Comparison of ENCODE assay signal across 13 cellular contexts in genomic region chr1:214438530-214438929, GRCh38.
DNase-seq lines count a peak whose midpoint lies in the region; ATAC-seq, FAIRE-seq and TF ChIP-seq lines count a peak whose summit lies in the region.
"Had no signal": no experiment of that assay in that cellular context is flagged by ENCODE, and none has a peak within 500 bp of the region (broad histone marks: within the 10 kb centered on the region; RNA-seq: fewer than 3 reads in every experiment).

No MANE protein-coding gene starts in this region.

- peaks cover 0 to 12% (median 0%) of the 10 kb centered on the region in 5 donors for H3K36me3 Mint-ChIP-seq in naive thymus-derived CD4-positive, alpha-beta T cell

- H3K4me3 Mint-ChIP-seq in naive thymus-derived CD4-positive, alpha-beta T cell, result peak overlapping the region in 4 of 10 donors; percentile 41 to 85 (median 68)

- in situ Hi-C loops in ACHN (cut with HindIII; ENCODE audit: low pct_ligation_motif_present, low pct_unique_long_range_greater_than_20kb, low sequenced_read_pairs), result no loop called here

- H3K27ac Mint-ChIP-seq in naive thymus-derived CD4-positive, alpha-beta T cell, result peak overlapping the region in 2 of 9 donors; percentile 1 to 96

- peaks cover 0 to 5% (median 0%) of the 10 kb centered on the region in 11 donors for H3K9me3 Mint-ChIP-seq in naive thymus-derived CD4-positive, alpha-beta T cell

- TF ChIP-seq CTCF in D721Med (IDR thresholded peaks at IDR 0.05; ENCODE audit: insufficient read depth, missing control alignments) (no peak), OCI-LY3 (IDR thresholded peaks at IDR 0.05; ENCODE audit: low read depth, low read length) (no peak), foreskin keratinocyte (conservative IDR thresholded peaks at IDR 0.05) (no peak)

- POLR2A ChIA-PET in naive thymus-derived CD4-positive, alpha-beta T cell (lab: Charles Lee), result no interaction called here

- H3K4me3 ChIP-seq in OCI-LY3 (ENCODE audit: low read length), result no peak overlapping the region
- H3K4me3 ChIP-seq in naive thymus-derived CD4-positive, alpha-beta T cell (ENCODE audit: low read length), result no peak overlapping the region

- no peaks in the 10 kb centered on the region for H3K9me3 ChIP-seq in OCI-LY3 (ENCODE audit: insufficient read depth, low read length)
- no peaks in the 10 kb centered on the region for H3K9me3 ChIP-seq in naive thymus-derived CD4-positive, alpha-beta T cell (ENCODE audit: control insufficient read depth in 2 of 3, low read length in 3 of 3)
- H3K9me3 ChIP-seq: vagina had no signal

- ATAC-seq in GM21717 (IDR thresholded peaks at IDR 0.05; ENCODE audit: unreplicated experiment), result peak; percentile 44
- no peak for ATAC-seq in foreskin keratinocyte
- no peak for ATAC-seq in HG02642 (IDR thresholded peaks at IDR 0.05; ENCODE audit: poor library complexity, unreplicated experiment)
- no peak for ATAC-seq in naive thymus-derived CD4-positive, alpha-beta T cell
- ATAC-seq: PC-3 had no signal

- CTCF ChIA-PET in naive thymus-derived CD4-positive, alpha-beta T cell (lab: Charles Lee), result interaction anchor here (0.6 kb wide), 1 partner anchor 14 kb away, joined by 3 read pairs; no protein-coding TSS in a partner anchor

- peaks cover 0 to 24% (median 10%) of the 10 kb centered on the region in 5 donors for H3K27me3 Mint-ChIP-seq in naive thymus-derived CD4-positive, alpha-beta T cell

- intact Hi-C loops in naive thymus-derived CD4-positive, alpha-beta T cell (cut with micrococcal nuclease), result loop anchor here in 1 of 2 donors (2.0 kb wide), 2 partner anchors 50 to 106 kb away; no protein-coding TSS in a partner anchor

- H3K4me2 ChIP-seq in OCI-LY3 (ENCODE audit: low read length), result peak overlapping the region; percentile 48; the same call in 1 of the 2 replicates

- no peaks in the 10 kb centered on the region for H3K79me2 ChIP-seq in OCI-LY3 (ENCODE audit: low read length)

- no peak overlapping the region for H2AFZ ChIP-seq in OCI-LY3 (ENCODE audit: low read depth, low read length)

- H3K36me3 ChIP-seq in OCI-LY3 (replicated peaks; ENCODE audit: low read depth, low read length), result no peaks in the 10 kb centered on the region
- no peaks in the 10 kb centered on the region for H3K36me3 ChIP-seq in naive thymus-derived CD4-positive, alpha-beta T cell (ENCODE audit: control insufficient read depth in 2 of 3, insufficient read depth in 3 of 3, low read length in 3 of 3)
- H3K36me3 ChIP-seq: vagina had no signal

- H4K20me1 ChIP-seq in OCI-LY3 (ENCODE audit: insufficient read depth, low read length), result no peaks in the 10 kb centered on the region

- peaks cover 27% of the 10 kb centered on the region for H3K4me1 ChIP-seq in OCI-LY3 (ENCODE audit: low read length)
- H3K4me1 ChIP-seq in foreskin keratinocyte, result peaks cover 34% of the 10 kb centered on the region
- no peaks in the 10 kb centered on the region for H3K4me1 ChIP-seq in naive thymus-derived CD4-positive, alpha-beta T cell (ENCODE audit: control insufficient read depth in 2 of 2, insufficient read depth in 2 of 2, low read length in 2 of 2)

- no peak overlapping the region for H3K9ac ChIP-seq in OCI-LY3 (ENCODE audit: low read length)

- DNase-seq in D721Med (ENCODE audit: insufficient read length, low spot score) (no peak), foreskin keratinocyte (no peak), ACHN (no peak), DMS153 (lab: John Stamatoyannopoulos, UW) (no peak)
- DNase-seq in naive thymus-derived CD4-positive, alpha-beta T cell, result no peak
- DNase-seq: amniotic stem cell, MV-4-11, occipital lobe, PC-3 had no signal

- H3K27me3 ChIP-seq in OCI-LY3 (ENCODE audit: low read depth, low read length), result peaks cover 11% of the 10 kb centered on the region; the same call in 1 of the 2 replicates
- H3K27me3 ChIP-seq in foreskin keratinocyte, result no peaks in the 10 kb centered on the region
- H3K27me3 ChIP-seq in naive thymus-derived CD4-positive, alpha-beta T cell (ENCODE audit: control insufficient read depth in 2 of 2, insufficient read depth in 2 of 2, low read length in 2 of 2), result no peaks in the 10 kb centered on the region
- H3K27me3 ChIP-seq: vagina had no signal

- peak; percentile 53 for FAIRE-seq in D721Med (lab: Jason Lieb, UNC)

- H3K27ac ChIP-seq in OCI-LY3 (ENCODE audit: low read length) (no peak overlapping the region), foreskin keratinocyte (peak overlapping the region; percentile 85)
- H3K27ac ChIP-seq in naive thymus-derived CD4-positive, alpha-beta T cell (ENCODE audit: low read depth, low read length), result no peak overlapping the region

- H3K4me1 Mint-ChIP-seq in naive thymus-derived CD4-positive, alpha-beta T cell, result peaks cover 15 to 51% (median 30%) of the 10 kb centered on the region in 7 donors
